1 cellular context compared by ENCODE assay signal in the genomic region with DNA sequence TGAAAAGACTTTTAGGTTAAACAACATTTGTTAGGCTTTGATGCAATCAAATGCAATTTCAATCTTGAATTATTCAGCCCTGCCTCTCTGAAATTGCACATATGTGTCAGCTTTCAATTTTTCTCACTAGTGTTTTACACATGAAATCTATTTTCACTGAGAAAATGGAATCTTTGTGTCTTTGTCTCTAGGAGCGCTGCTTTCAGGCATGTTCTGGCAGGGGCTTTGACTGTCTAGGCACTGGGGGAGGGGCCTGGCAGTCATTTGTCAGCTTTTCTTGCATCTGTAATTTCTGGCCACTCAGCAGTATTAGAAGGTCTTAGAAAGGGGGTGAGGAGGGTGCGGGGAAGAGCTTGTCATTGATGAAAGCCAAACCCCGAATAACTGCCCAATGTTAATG.
TF ChIP-seq lines count a peak whose summit lies in the region.

No MANE protein-coding gene starts in this region.

TF ChIP-seq in WTC11, 78 proteins besides CTCF, POLR2A, EP300 and RAD21 (continued from another document):
- TF ChIP-seq ETV6 (CRISPR knock-in tag; IDR thresholded peaks at IDR 0.05), result no peak
- no peak for TF ChIP-seq IRF1 (CRISPR knock-in tag; IDR thresholded peaks at IDR 0.05)
- TF ChIP-seq RELA (CRISPR knock-in tag; IDR thresholded peaks at IDR 0.05; ENCODE audit: borderline replicate concordance), result no peak
- TF ChIP-seq, protein P1, sequence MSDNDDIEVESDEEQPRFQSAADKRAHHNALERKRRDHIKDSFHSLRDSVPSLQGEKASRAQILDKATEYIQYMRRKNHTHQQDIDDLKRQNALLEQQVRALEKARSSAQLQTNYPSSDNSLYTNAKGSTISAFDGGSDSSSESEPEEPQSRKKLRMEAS (CRISPR knock-in tag; IDR thresholded peaks at IDR 0.05), result no peak
- TF ChIP-seq ATF1 (CRISPR knock-in tag; IDR thresholded peaks at IDR 0.05), result no peak
- TF ChIP-seq FOXP4 (CRISPR knock-in tag; IDR thresholded peaks at IDR 0.05), result no peak
- TF ChIP-seq TP53 (CRISPR knock-in tag; IDR thresholded peaks at IDR 0.05), result no peak
- TF ChIP-seq ATF3 (CRISPR knock-in tag; conservative IDR thresholded peaks at IDR 0.05), result no peak
